ENCODE assay signal across 8 cellular contexts in the genomic region with DNA sequence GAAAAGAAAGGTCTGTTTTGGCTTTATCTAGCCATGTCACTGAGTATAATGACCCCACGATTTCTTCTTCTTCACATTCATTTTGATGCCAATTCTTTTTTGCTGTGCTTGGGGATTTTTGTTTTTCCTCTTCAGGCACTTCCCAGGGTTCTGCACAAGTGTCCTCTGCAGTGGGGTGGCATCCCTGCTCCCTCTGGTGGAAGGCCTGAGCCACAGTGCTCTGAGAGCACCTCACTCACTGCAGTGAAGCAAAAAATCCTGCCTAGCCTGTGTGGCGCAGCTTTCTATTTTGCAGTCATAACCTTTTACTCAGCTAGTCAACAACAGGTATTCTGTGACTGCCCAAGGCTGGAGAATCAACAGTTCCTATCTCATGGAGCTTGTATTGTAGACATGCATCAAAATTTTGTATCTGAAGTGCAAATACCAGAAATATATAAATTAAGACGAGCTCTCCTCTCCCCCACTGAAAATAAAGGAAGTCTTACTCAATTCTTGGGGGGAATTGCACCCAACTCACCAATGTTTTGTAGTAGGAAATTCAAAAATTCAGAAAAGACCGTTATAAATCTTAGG.
DNase-seq lines count a peak whose midpoint lies in the region; ATAC-seq lines count a peak whose summit lies in the region.

No MANE protein-coding gene starts in this region.

- in situ Hi-C loops in SK-MEL-5 (cut with HindIII; ENCODE audit: low pct_unique_long_range_greater_than_20kb, low sequenced_read_pairs): no loop called here

- DNase-seq in EL (peak; percentile 29), M059J (ENCODE audit: low read depth) (peak; percentile 18), SK-MEL-5 (ENCODE audit: low read depth, low spot score) (peak; percentile 59), fibroblast of the conjunctiva (ENCODE audit: low read depth) (peak; percentile 26), non-pigmented ciliary epithelial cell (ENCODE audit: low read depth) (peak; percentile 9), activated gamma-delta T cell (lab: John Stamatoyannopoulos, UW) (no peak)

- ATAC-seq in HG02642 (IDR thresholded peaks at IDR 0.05; ENCODE audit: poor library complexity, unreplicated experiment): no peak
- no peak for ATAC-seq in GM18511 (IDR thresholded peaks at IDR 0.05; ENCODE audit: unreplicated experiment)
